Comparison of ENCODE assay signal across 8 cellular contexts in the genomic region with DNA sequence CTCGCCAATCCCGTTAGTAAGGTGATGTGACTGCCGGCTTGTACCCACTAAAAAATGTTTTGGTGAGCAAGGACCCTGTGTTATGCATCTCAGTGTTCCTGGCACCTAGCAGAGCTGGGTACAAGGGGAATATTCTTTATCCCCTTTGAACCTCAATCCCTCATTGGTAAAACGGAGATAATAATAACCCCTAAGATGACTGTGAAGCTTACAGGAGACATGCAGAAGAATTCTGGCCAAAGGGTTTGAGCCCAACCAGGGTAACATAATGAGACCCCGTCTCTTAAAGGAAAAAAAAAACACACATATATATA. TPM values are rescaled to one million over a fixed set of nuclear protein-coding genes. Genes with fewer than 3 reads are reported as not detected.
DNase-seq lines count a peak whose midpoint lies in the region; ATAC-seq, FAIRE-seq and TF ChIP-seq lines count a peak whose summit lies in the region.

No MANE protein-coding gene starts in this region.

- peak; percentile 42 for FAIRE-seq in K562 (lab: Jason Lieb, UNC)

- BruUV-seq in K562 (replicated peaks; lab: Mats Ljungman, UMichigan) = no TSS peak

- CTCF ChIA-PET in K562 (lab: Yijun Ruan, JAX; ENCODE audit: low intra/inter-chr PET ratio) = no interaction called here

- TF ChIP-seq CTCF in heart left ventricle (IDR thresholded peaks at IDR 0.05) (no peak), K562 (IDR thresholded peaks at IDR 0.05 in 2 of 3, conservative IDR thresholded peaks at IDR 0.05 in 1 of 3; ENCODE audit: insufficient read depth in 2 of 3, low read depth in 1 of 3, low read length in 3 of 3) (no peak), vagina (IDR thresholded peaks at IDR 0.05) (no peak)

- H4K20me1 ChIP-seq in K562 (replicated peaks; ENCODE audit: control insufficient read depth, insufficient read depth, low read length) = peaks cover 25% of the 10 kb centered on the region

- 0 to 6% (median 2%) methylated on average over 5 of the region's 5 CpGs for WGBS in heart left ventricle, 4 donors
- 3% methylated on average over 5 of the region's 5 CpGs for WGBS in K562 (ENCODE audit: insufficient coverage, low coverage, missing lambda C conversion rate)
- 0 to 10% methylated on average over 2 of the region's 5 CpGs for WGBS in mesodermal cell (ENCODE audit: insufficient coverage in 2 of 2), 2 experiments

- peak overlapping the region; percentile 88 for H3K4me2 ChIP-seq in K562 (ENCODE audit: insufficient read depth, low read length)

- H3K9me3 ChIP-seq in heart left ventricle (no peaks in the 10 kb centered on the region), K562 (replicated peaks; ENCODE audit: control insufficient read depth, insufficient read depth, low read depth, low read length) (no peaks in the 10 kb centered on the region), mesodermal cell (ENCODE audit: control insufficient read depth, low read length) (no peaks in the 10 kb centered on the region), vagina (no peaks in the 10 kb centered on the region)

- peaks cover 59% of the 10 kb centered on the region for H3K79me2 ChIP-seq in K562 (ENCODE audit: control insufficient read depth, insufficient read depth, low read length)

- peaks cover 4 to 49% (median 22%) of the 10 kb centered on the region in 12 donors for H3K4me1 ChIP-seq in heart left ventricle
- peaks cover 43 to 47% of the 10 kb centered on the region in 2 experiments; a peak in 4 of 5 replicates for H3K4me1 ChIP-seq in K562 (replicated peaks in 1 of 2; ENCODE audit: control insufficient read depth in 2 of 2, insufficient read depth in 2 of 2, low read length in 2 of 2)
- H3K4me1 ChIP-seq in mesodermal cell (ENCODE audit: control insufficient read depth, insufficient read depth, low read length, poor library complexity, severe bottlenecking) = peaks cover 19% of the 10 kb centered on the region
- peaks cover 49% of the 10 kb centered on the region for H3K4me1 ChIP-seq in vagina

- ATAC-seq in heart left ventricle (no peak), Right ventricle myocardium superior (ENCODE audit: poor library complexity) (no peak), K562 (no peak)

- H3K9me1 ChIP-seq in K562 (ENCODE audit: control insufficient read depth, insufficient read depth, low read length) = peaks cover 17% of the 10 kb centered on the region

- no peak for TF ChIP-seq POLR2A in heart left ventricle (IDR thresholded peaks at IDR 0.05)
- TF ChIP-seq POLR2A in K562 (conservative IDR thresholded peaks at IDR 0.05) = no peak
- no peak for TF ChIP-seq POLR2A in vagina (IDR thresholded peaks at IDR 0.05)

- no peak for TF ChIP-seq RAD21 in K562 (CRISPR knock-in tag; conservative IDR thresholded peaks at IDR 0.05 in 1 of 2, IDR thresholded peaks at IDR 0.05 in 1 of 2)

- H2AFZ ChIP-seq in K562 (ENCODE audit: low read depth, low read length) = no peak overlapping the region

- H3K27me3 ChIP-seq in heart left ventricle (no peaks in the 10 kb centered on the region), K562 (ENCODE audit: control insufficient read depth in 2 of 2, insufficient read depth in 2 of 2, low read length in 2 of 2) (no peaks in the 10 kb centered on the region), vagina (no peaks in the 10 kb centered on the region)

- H3K4me3 ChIP-seq in heart left ventricle (peak overlapping the region; percentile 65 to 98 (median 78)), K562 (peak overlapping the region; percentile 62), mesodermal cell (ENCODE audit: extremely low read depth, insufficient read depth, low read length, poor library complexity, severe bottlenecking) (peak overlapping the region; percentile 53), vagina (peak overlapping the region; percentile 89 to 98)

- intact Hi-C loops in heart left ventricle (cut with DNase I) = loop anchor here in 2 of 10 donors (2.0 to 5.0 kb wide), 2 partner anchors 47 to 88 kb away; a partner anchor contains a TSS
- intact Hi-C loops in Right ventricle myocardium superior (cut with DNase I) = no loop called here
- intact Hi-C loops in K562 (cut with micrococcal nuclease) = loop anchor here (2.0 to 5.0 kb wide), 2 partner anchors 47 to 72 kb away; a partner anchor contains a TSS
- intact Hi-C loops in vagina (cut with DNase I) = no loop called here

- POLR2A ChIA-PET in K562 (lab: Yijun Ruan, JAX) = interaction anchor here (0.7 to 2.6 kb wide), 4 partner anchors 9 to 49 kb away, joined by 3 to 11 read pairs (median 5); no protein-coding TSS in a partner anchor

- in situ Hi-C loops in K562 (cut with MboI) = no loop called here

- DNase-seq in heart left ventricle (no peak), Right ventricle myocardium superior (no peak), K562 (ENCODE audit: extremely low read depth in 1 of 4, low spot score in 3 of 4) (no peak), vagina (ENCODE audit: extremely low spot score in 2 of 2) (no peak), NCI-H524 (lab: John Stamatoyannopoulos, UW) (no peak)
- DNase-seq in central memory CD4-positive, alpha-beta T cell = no peak
- DNase-seq in stimulated activated CD4-positive, alpha-beta T cell treated with anti-CD3 and anti-CD28 coated beads, Interleukin-2, amount 100 ng/mL, for 48 hours = no peak

- H3K27ac ChIP-seq in heart left ventricle = peak overlapping the region in 10 of 12 donors; percentile 3 to 92 (median 86)
- H3K27ac ChIP-seq in K562 (ENCODE audit: extremely low read depth, low read depth, low read length) = peak overlapping the region; percentile 83
- peak overlapping the region; percentile 43 for H3K27ac ChIP-seq in mesodermal cell (ENCODE audit: low read depth, low read length, severe bottlenecking)
- H3K27ac ChIP-seq in vagina = peak overlapping the region; percentile 93

- H3K36me3 ChIP-seq in heart left ventricle = peaks cover 0 to 2% (median 0%) of the 10 kb centered on the region in 9 donors
- H3K36me3 ChIP-seq in K562 (ENCODE audit: control insufficient read depth, insufficient read depth, low read length) = peaks cover 17% of the 10 kb centered on the region; the same call in 2 of the 3 replicates
- peaks cover 3% of the 10 kb centered on the region for H3K36me3 ChIP-seq in mesodermal cell (ENCODE audit: control insufficient read depth, insufficient read depth, low read length)
- H3K36me3 ChIP-seq in vagina = no peaks in the 10 kb centered on the region

- H3K9ac ChIP-seq in K562 (ENCODE audit: insufficient read depth in 1 of 2, low read depth in 2 of 2, low read length in 2 of 2) = peak overlapping the region; percentile 73 to 92

- TF ChIP-seq EP300 in K562 (IDR thresholded peaks at IDR 0.05; ENCODE audit: low read length) = no peak

RNA-seq across cellular contexts. Expression of a gene that starts 0.9 kb away (rescaled TPM):
- total RNA-seq in heart left ventricle = 10 to 100 TPM; 30.8 to 73.8 (median 47.5) TPM
- 10 to 100 TPM; 17.9 to 20.0 TPM for polyA plus RNA-seq in heart left ventricle
- 50.3 TPM for total RNA-seq in Right ventricle myocardium superior
- total RNA-seq in K562 (2011; cell fraction: chromatin; rRNA removed; ENCODE audit: low replicate concordance) = 367 and 371 TPM in 2 replicates
- 182 and 192 TPM in 2 replicates for total RNA-seq in K562 (2011; cell fraction: nucleolus; rRNA removed)
- total RNA-seq in K562 (2011; cell fraction: nucleoplasm; rRNA removed) = 271 and 359 TPM in 2 replicates
- 53.3 and 66.3 TPM in 2 replicates for total RNA-seq in K562 (2014; rRNA removed)
- 64.5 and 78.7 TPM in 2 replicates for total RNA-seq in K562 (2014; rRNA removed; fragmentation: Illumina TruSeq; extraction: Trizol)
- total RNA-seq in K562 (2015; rRNA removed; fragmentation: Illumina TruSeq; extraction: Trizol) = 53.6 and 63.0 TPM in 2 replicates
- 88.9 and 93.1 TPM in 2 replicates for total RNA-seq in K562 (2021)
- polyA plus RNA-seq in K562 (2011; rRNA removed) = 97.5 and 110 TPM in 2 replicates
- polyA plus RNA-seq in K562 (2011; cell fraction: cytosol; rRNA removed) = 43.4 and 61.3 TPM in 2 replicates
- polyA plus RNA-seq in K562 (2011; cell fraction: nucleus; rRNA removed) = 220 and 244 TPM in 2 replicates
- polyA plus RNA-seq in K562 (2012) = 54.5 and 77.0 TPM in 2 replicates
- polyA plus RNA-seq in K562 (2014; fragmentation: Illumina TruSeq; extraction: Trizol) = 99.9 and 133 TPM in 2 replicates
- polyA plus RNA-seq in K562 (2014; fragmentation: Nextera tagmentation; extraction: Ambion mirVana) = 10 to 100 TPM; 11.9 to 15.7 TPM
- 74.6 and 78.4 TPM in 2 replicates for polyA plus RNA-seq in K562 (2014; rRNA removed)
- polyA minus RNA-seq in K562 (2011; rRNA and poly(A)+ RNA removed) = 87.4 and 89.5 TPM in 2 replicates
- polyA minus RNA-seq in K562 (2011; cell fraction: cytosol; rRNA and poly(A)+ RNA removed) = 36.8 and 46.2 TPM in 2 replicates
- polyA minus RNA-seq in K562 (2011; cell fraction: nucleus; rRNA and poly(A)+ RNA removed) = 56.7 and 77.6 TPM in 2 replicates
- polyA plus RNA-seq in mesodermal cell (2013, experiment 1 of 2) = 44.7 TPM
- 39.8 TPM for polyA plus RNA-seq in mesodermal cell (2013, experiment 2 of 2)
- total RNA-seq in vagina = 39.0 TPM

RNA-seq across cellular contexts. Expression of a gene that starts 47.8 kb away (rescaled TPM):
- total RNA-seq in heart left ventricle (10 to 100 TPM; 12.2 to 37.0 (median 21.5) TPM), Right ventricle myocardium superior (20.5 TPM), K562 (2014; rRNA removed) (31.3 and 40.7 TPM in 2 replicates), K562 (2014; rRNA removed; fragmentation: Illumina TruSeq; extraction: Trizol) (38.2 and 42.1 TPM in 2 replicates), K562 (2015; rRNA removed; fragmentation: Illumina TruSeq; extraction: Trizol) (39.9 and 41.7 TPM in 2 replicates), K562 (2021) (35.7 and 35.9 TPM in 2 replicates), vagina (46.7 TPM)
- polyA plus RNA-seq in heart left ventricle (10 to 100 TPM; 16.7 to 22.8 TPM), K562 (2011; rRNA removed) (57.4 and 63.3 TPM in 2 replicates), K562 (2014; fragmentation: Illumina TruSeq; extraction: Trizol) (46.6 and 58.6 TPM in 2 replicates), K562 (2014; fragmentation: Nextera tagmentation; extraction: Ambion mirVana) (10 to 100 TPM; 17.6 to 20.4 TPM), K562 (2014; rRNA removed) (36.3 and 43.2 TPM in 2 replicates)
- total RNA-seq in K562 (2011; cell fraction: chromatin; rRNA removed; ENCODE audit: low replicate concordance) = 61.3 and 143 TPM in 2 replicates
- total RNA-seq in K562 (2011; cell fraction: nucleolus; rRNA removed) = 97.4 and 101 TPM in 2 replicates
- total RNA-seq in K562 (2011; cell fraction: nucleoplasm; rRNA removed) = 85.9 and 96.5 TPM in 2 replicates
- 80.9 and 118 TPM in 2 replicates for polyA plus RNA-seq in K562 (2011; cell fraction: cytosol; rRNA removed)
- polyA plus RNA-seq in K562 (2011; cell fraction: nucleus; rRNA removed) = 62.7 and 98.7 TPM in 2 replicates
- polyA plus RNA-seq in K562 (2012) = 17.5 and 29.5 TPM in 2 replicates
- polyA minus RNA-seq in K562 (2011; rRNA and poly(A)+ RNA removed) = 78.2 and 79.2 TPM in 2 replicates
- polyA minus RNA-seq in K562 (2011; cell fraction: cytosol; rRNA and poly(A)+ RNA removed) = 41.2 and 58.2 TPM in 2 replicates
- polyA minus RNA-seq in K562 (2011; cell fraction: nucleus; rRNA and poly(A)+ RNA removed) = 39.6 and 57.3 TPM in 2 replicates
- polyA plus RNA-seq in mesodermal cell (2013, experiment 1 of 2) = 20.3 TPM
- 15.7 TPM for polyA plus RNA-seq in mesodermal cell (2013, experiment 2 of 2)

RNA-seq across cellular contexts. Expression of a gene that starts 48.1 kb away (rescaled TPM):
- total RNA-seq in heart left ventricle = 100 to 1,000 TPM in 2 of 9 donors, 10 to 100 TPM in 7; 42.0 to 116 (median 57.7) TPM
- 10 to 100 TPM; 17.9 to 40.2 TPM for polyA plus RNA-seq in heart left ventricle
- total RNA-seq in Right ventricle myocardium superior = 47.0 TPM
- 119 and 132 TPM in 2 replicates for total RNA-seq in K562 (2011; cell fraction: chromatin; rRNA removed; ENCODE audit: low replicate concordance)
- 81.9 and 104 TPM in 2 replicates for total RNA-seq in K562 (2011; cell fraction: nucleolus; rRNA removed)
- total RNA-seq in K562 (2011; cell fraction: nucleoplasm; rRNA removed) = 134 and 172 TPM in 2 replicates
- 66.2 and 91.7 TPM in 2 replicates for total RNA-seq in K562 (2014; rRNA removed)
- total RNA-seq in K562 (2014; rRNA removed; fragmentation: Illumina TruSeq; extraction: Trizol) = 31.0 and 34.6 TPM in 2 replicates
- total RNA-seq in K562 (2015; rRNA removed; fragmentation: Illumina TruSeq; extraction: Trizol) = 25.5 and 26.3 TPM in 2 replicates
- 65.6 and 68.1 TPM in 2 replicates for total RNA-seq in K562 (2021)
- 51.3 and 53.2 TPM in 2 replicates for polyA plus RNA-seq in K562 (2011; rRNA removed)
- polyA plus RNA-seq in K562 (2011; cell fraction: cytosol; rRNA removed) = 45.2 and 62.5 TPM in 2 replicates
- 77.7 and 83.6 TPM in 2 replicates for polyA plus RNA-seq in K562 (2011; cell fraction: nucleus; rRNA removed)
- polyA plus RNA-seq in K562 (2012) = 29.3 and 42.1 TPM in 2 replicates
- 29.0 and 34.0 TPM in 2 replicates for polyA plus RNA-seq in K562 (2014; fragmentation: Illumina TruSeq; extraction: Trizol)
- 10 to 100 TPM; 10.7 to 11.0 TPM for polyA plus RNA-seq in K562 (2014; fragmentation: Nextera tagmentation; extraction: Ambion mirVana)
- polyA plus RNA-seq in K562 (2014; rRNA removed) = 47.9 and 58.8 TPM in 2 replicates
- polyA minus RNA-seq in K562 (2011; rRNA and poly(A)+ RNA removed) = 44.9 and 47.1 TPM in 2 replicates
- polyA minus RNA-seq in K562 (2011; cell fraction: cytosol; rRNA and poly(A)+ RNA removed) = 22.3 and 28.6 TPM in 2 replicates
- polyA minus RNA-seq in K562 (2011; cell fraction: nucleus; rRNA and poly(A)+ RNA removed) = 43.6 and 61.6 TPM in 2 replicates
- 75.7 TPM for polyA plus RNA-seq in mesodermal cell (2013, experiment 1 of 2)
- polyA plus RNA-seq in mesodermal cell (2013, experiment 2 of 2) = 68.6 TPM
- 57.2 TPM for total RNA-seq in vagina

RNA-seq across cellular contexts. Expression of a gene that starts 56.4 kb away (rescaled TPM):
- 10 to 100 TPM in 7 of 9 donors, 1 to 10 TPM in 2; 7.8 to 16.8 (median 12.2) TPM for total RNA-seq in heart left ventricle
- 10 to 100 TPM; 11.1 to 12.4 TPM for polyA plus RNA-seq in heart left ventricle
- 11.5 TPM for total RNA-seq in Right ventricle myocardium superior
- 130 and 148 TPM in 2 replicates for total RNA-seq in K562 (2011; cell fraction: chromatin; rRNA removed; ENCODE audit: low replicate concordance)
- 64.2 and 80.3 TPM in 2 replicates for total RNA-seq in K562 (2011; cell fraction: nucleolus; rRNA removed)
- 81.6 and 84.3 TPM in 2 replicates for total RNA-seq in K562 (2011; cell fraction: nucleoplasm; rRNA removed)
- 10.3 and 15.6 TPM in 2 replicates for total RNA-seq in K562 (2014; rRNA removed)
- total RNA-seq in K562 (2014; rRNA removed; fragmentation: Illumina TruSeq; extraction: Trizol) = 10.1 and 12.6 TPM in 2 replicates
- total RNA-seq in K562 (2015; rRNA removed; fragmentation: Illumina TruSeq; extraction: Trizol) = 15.1 and 17.4 TPM in 2 replicates
- total RNA-seq in K562 (2021) = 15.7 and 16.0 TPM in 2 replicates
- polyA plus RNA-seq in K562 (2011; rRNA removed) = 17.4 and 33.4 TPM in 2 replicates
- 39.4 and 44.8 TPM in 2 replicates for polyA plus RNA-seq in K562 (2011; cell fraction: cytosol; rRNA removed)
- polyA plus RNA-seq in K562 (2011; cell fraction: nucleus; rRNA removed) = 62.0 and 68.1 TPM in 2 replicates
- 12.1 and 16.8 TPM in 2 replicates for polyA plus RNA-seq in K562 (2012)
- 17.6 and 18.9 TPM in 2 replicates for polyA plus RNA-seq in K562 (2014; fragmentation: Illumina TruSeq; extraction: Trizol)
- 1 to 10 TPM; 3.8 to 7.6 TPM for polyA plus RNA-seq in K562 (2014; fragmentation: Nextera tagmentation; extraction: Ambion mirVana)
- 13.4 and 16.6 TPM in 2 replicates for polyA plus RNA-seq in K562 (2014; rRNA removed)
- polyA minus RNA-seq in K562 (2011; rRNA and poly(A)+ RNA removed) = 28.9 and 31.1 TPM in 2 replicates
- polyA minus RNA-seq in K562 (2011; cell fraction: cytosol; rRNA and poly(A)+ RNA removed) = 13.2 and 19.2 TPM in 2 replicates
- polyA minus RNA-seq in K562 (2011; cell fraction: nucleus; rRNA and poly(A)+ RNA removed) = 18.8 and 25.3 TPM in 2 replicates
- 16.0 TPM for polyA plus RNA-seq in mesodermal cell (2013, experiment 1 of 2)
- 14.9 TPM for polyA plus RNA-seq in mesodermal cell (2013, experiment 2 of 2)
- 21.4 TPM for total RNA-seq in vagina

Comparison
In these comparisons a context has a peak if more than half of its experiments do, and no peak if none do; other contexts are left out.
1. H3K27ac ChIP-seq: peak in every context shown above with its lines; median percentile 93 in vagina; 86 in heart left ventricle; 83 in K562; 43 in mesodermal cell.